ENCODE assay signal across 8 cellular contexts in the genomic region with DNA sequence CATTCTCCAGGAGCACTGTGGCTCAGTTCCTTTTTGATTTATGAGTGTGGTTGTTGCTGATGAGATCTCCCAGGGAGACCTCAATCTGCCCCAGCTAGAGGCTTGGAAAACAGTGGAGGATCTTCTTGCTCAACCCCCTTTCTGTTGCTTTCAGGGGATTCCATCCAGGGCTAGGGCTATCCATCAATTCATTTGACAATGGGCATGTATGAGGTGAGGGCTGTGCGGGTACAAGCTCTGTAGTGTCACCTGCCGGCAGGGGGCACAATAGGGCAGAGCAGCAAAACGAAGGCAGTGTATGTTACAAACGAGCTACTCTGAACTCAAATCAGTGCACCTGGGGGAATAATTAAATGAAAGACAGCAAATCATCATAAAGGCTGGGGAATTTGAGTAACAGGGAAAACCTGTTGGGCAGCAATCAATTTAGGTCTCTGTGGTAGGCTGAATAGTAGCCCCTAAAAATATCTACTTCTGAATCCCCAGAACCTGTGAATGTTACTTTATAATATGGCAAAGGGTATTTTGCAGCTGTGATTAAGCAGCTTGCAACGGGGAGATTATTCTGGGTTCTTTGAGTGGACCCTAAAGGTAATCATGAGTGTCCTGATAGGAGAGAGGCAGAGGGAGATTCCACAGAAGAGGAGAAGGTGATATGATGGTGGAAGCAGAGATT.
DNase-seq lines count a peak whose midpoint lies in the region; ATAC-seq lines count a peak whose summit lies in the region.

No MANE protein-coding gene starts in this region.

- DNase-seq in SIG-M5 treated with dmso at 0.1 percent for 504 hours (lab: John Stamatoyannopoulos, UW; ENCODE audit: unreplicated experiment) = peak; percentile 57
- DNase-seq in SIG-M5 (lab: John Stamatoyannopoulos, UW) = no peak
- peak; percentile 45 for DNase-seq in LHCN-M2 (ENCODE audit: low read depth)
- DNase-seq in SJSA1 (ENCODE audit: low read depth in 1 of 2, low spot score in 2 of 2) = peak; percentile 42 to 70
- peak; percentile 58 for DNase-seq in activated effector memory CD4-positive, alpha-beta T cell treated with Interleukin-2 at 50 U/mL for 16 hours
- DNase-seq in head of caudate nucleus = peak in 41 of 42 donors; percentile 46 to 86 (median 67)
- peak; percentile 45 for DNase-seq in renal cortical epithelial cell (ENCODE audit: low read depth)
- peak; percentile 77 to 90 for DNase-seq in aorta

- peak; percentile 73 for ATAC-seq in aorta (ENCODE audit: low FRiP score)

- 24 to 25% methylated on average over 5 of the region's 5 CpGs for WGBS in aorta, 2 donors

- H3K4me3 ChIP-seq in SJSA1 (no peak overlapping the region), aorta (ENCODE audit: low read length in 2 of 2) (no peak overlapping the region)

- H3K4me1 ChIP-seq in SJSA1 (replicated peaks) (0 out of 2 replicates have a peak, but pooled peaks cover 5% of the 10 kb centered on the region), aorta (ENCODE audit: control insufficient read depth in 1 of 2, insufficient read depth in 2 of 2, low read length in 2 of 2) (no peaks in the 10 kb centered on the region)

- no peaks in the 10 kb centered on the region for H3K9me3 ChIP-seq in SJSA1 (replicated peaks)
- H3K9me3 ChIP-seq in aorta (ENCODE audit: control insufficient read depth, low read length) = no peaks in the 10 kb centered on the region

- intact Hi-C loops in head of caudate nucleus (cut with DNase I) = loop anchor here (5.0 kb wide), 1 partner anchor 759 kb away; no protein-coding TSS in a partner anchor
- intact Hi-C loops in aorta (cut with DNase I) = no loop called here

- H3K36me3 ChIP-seq in SJSA1 (no peaks in the 10 kb centered on the region), aorta (ENCODE audit: control insufficient read depth in 1 of 2, insufficient read depth in 2 of 2, low read length in 1 of 2) (no peaks in the 10 kb centered on the region)

- H3K27ac ChIP-seq in SJSA1 (no peak overlapping the region), aorta (ENCODE audit: low read depth in 1 of 2, low read length in 2 of 2) (no peak overlapping the region)

- H3K27me3 ChIP-seq in SJSA1 (replicated peaks) (no peaks in the 10 kb centered on the region), aorta (ENCODE audit: control insufficient read depth in 1 of 2, insufficient read depth in 2 of 2, low read length in 1 of 2) (no peaks in the 10 kb centered on the region)
